20 cellular contexts compared by ENCODE assay signal in genomic region chr17:60538726-60539125, GRCh38.
"Had no signal": no experiment of that assay in that cellular context is flagged by ENCODE, and none has a peak within 500 bp of the region (broad histone marks: within the 10 kb centered on the region; RNA-seq: fewer than 3 reads in every experiment).

No MANE protein-coding gene starts in this region.

- DNase-seq: dermis blood vessel endothelial cell; erythroblast; gastrocnemius medialis; heart right ventricle; hypothalamus; kidney glomerular epithelial cell; mesendoderm; naive B cell; occipital lobe; posterior cingulate gyrus; stimulated activated naive CD4-positive, alpha-beta T cell; stomach; substantia nigra; transverse colon had no signal

- H3K4me1 ChIP-seq: gastrocnemius medialis, heart right ventricle, stomach had no signal

- ATAC-seq: gastrocnemius medialis, heart right ventricle, sciatic nerve had no signal

- H3K27me3 ChIP-seq: gastrocnemius medialis, heart right ventricle, stomach, transverse colon had no signal

- H3K4me3 ChIP-seq: gastrocnemius medialis, heart right ventricle, skin epidermis, stomach, thoracic aorta, transverse colon had no signal

- H3K36me3 ChIP-seq: gastrocnemius medialis, heart right ventricle, stomach, thoracic aorta, transverse colon had no signal

- H3K9me3 ChIP-seq: gastrocnemius medialis, heart right ventricle, stomach, thoracic aorta, transverse colon had no signal

- H3K27ac ChIP-seq: gastrocnemius medialis, heart right ventricle, skin epidermis, stomach, thoracic aorta, transverse colon had no signal

- FAIRE-seq: colon, endothelial cell of umbilical vein, islet of Langerhans had no signal
